8 cellular contexts compared by ENCODE assay signal in the genomic region with DNA sequence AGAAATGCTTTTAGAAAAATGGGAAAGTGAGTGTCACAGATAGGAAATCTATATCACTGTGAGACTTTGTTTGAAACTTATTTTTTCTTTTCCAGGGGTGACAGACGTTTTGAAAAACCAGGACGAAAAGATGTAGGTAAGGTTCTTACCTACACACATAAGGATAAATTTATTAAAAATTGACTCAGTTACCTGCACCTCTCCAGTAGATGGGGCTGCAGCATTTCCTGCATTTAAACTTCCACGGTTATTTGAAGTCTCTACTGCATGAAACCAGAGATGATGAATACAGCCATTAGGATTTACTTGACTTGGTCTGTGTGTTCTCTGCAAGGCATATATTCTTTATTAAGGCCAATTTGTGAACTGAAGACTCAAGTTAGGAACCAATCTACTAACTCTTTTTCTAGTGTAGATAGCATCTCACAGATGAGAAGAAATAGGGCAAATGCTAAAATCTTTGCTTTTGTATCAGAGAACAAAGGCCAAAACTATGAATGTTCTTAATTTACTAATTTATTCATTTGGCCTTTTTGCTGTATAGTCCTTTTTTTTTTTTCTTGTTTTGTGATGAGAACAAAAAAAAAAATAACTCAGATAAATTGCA.
DNase-seq lines count a peak whose midpoint lies in the region; ATAC-seq and TF ChIP-seq lines count a peak whose summit lies in the region.

No MANE protein-coding gene starts in this region.

- peak; percentile 26 for DNase-seq in activated naive CD4-positive, alpha-beta T cell treated with Interleukin-2 at 50 U/mL for 16 hours
- no peak for DNase-seq in activated naive CD4-positive, alpha-beta T cell (lab: John Stamatoyannopoulos, UW)
- DNase-seq in NCI-H1105 (lab: John Stamatoyannopoulos, UW) (peak; percentile 39), foreskin fibroblast (peak; percentile 1 to 32), MV-4-11 (lab: John Stamatoyannopoulos, UW) (no peak)
- peak; percentile 18 for DNase-seq in activated CD4-positive, alpha-beta T cell treated with anti-CD3 and anti-CD28 coated beads, Interleukin-2, amount 50 U/mL, for 1 hour
- peak; percentile 10 for DNase-seq in stimulated activated CD4-positive, alpha-beta T cell treated with anti-CD3 and anti-CD28 coated beads, Interleukin-4, amount 100 ng/mL, for 1 hour

- H3K4me3 ChIP-seq in foreskin fibroblast (ENCODE audit: low read depth in 1 of 2, low read length in 2 of 2) = no peak overlapping the region

- peak; percentile 46 for TF ChIP-seq CTCF in foreskin fibroblast (IDR thresholded peaks at IDR 0.05; ENCODE audit: low read depth, low read length)

- no peak for ATAC-seq in GM18520 (IDR thresholded peaks at IDR 0.05; ENCODE audit: unreplicated experiment)

Comparison
In these comparisons a context has a peak if more than half of its experiments do, and no peak if none do; other contexts are left out.
1. DNase-seq: peak in activated naive CD4-positive, alpha-beta T cell treated with Interleukin-2 at 50 U/mL for 16 hours (single experiment), NCI-H1105 (single experiment), activated CD4-positive, alpha-beta T cell treated with anti-CD3 and anti-CD28 coated beads, Interleukin-2, amount 50 U/mL, for 1 hour (single experiment), foreskin fibroblast (2 of 2) and stimulated activated CD4-positive, alpha-beta T cell treated with anti-CD3 and anti-CD28 coated beads, Interleukin-4, amount 100 ng/mL, for 1 hour (single experiment); none in activated naive CD4-positive, alpha-beta T cell (0 of 4) and MV-4-11 (single experiment).